ENCODE assay signal across 23 cellular contexts in genomic region chr3:37135561-37135960, GRCh38.
"Had no signal": no experiment of that assay in that cellular context is flagged by ENCODE, and none has a peak within 500 bp of the region (broad histone marks: within the 10 kb centered on the region; RNA-seq: fewer than 3 reads in every experiment).

No MANE protein-coding gene starts in this region.

- H3K27me3 Mint-ChIP-seq: activated CD4-positive, alpha-beta memory T cell treated with anti-CD3 and anti-CD28 coated beads for 36 hours; activated naive CD4-positive, alpha-beta T cell treated with anti-CD3 and anti-CD28 coated beads, Interleukin-2, amount 10 ng/mL, durations not matched to agents 7 days and 5 days; activated naive CD8-positive, alpha-beta T cell treated with anti-CD3 and anti-CD28 coated beads, Interleukin-2, amount 50 U/mL, for 24 hours; brain; naive thymus-derived CD4-positive, alpha-beta T cell; stimulated activated memory B cell treated with anti-CD40 and anti-IgM and Interleukin-4, amounts not matched to agents 10 μg/mL and 1 μg/mL and 100 μg/mL, for 72 hours had no signal

- FAIRE-seq: endothelial cell of umbilical vein, small intestine had no signal

- H3K36me3 Mint-ChIP-seq: activated naive CD4-positive, alpha-beta T cell treated with anti-CD3 and anti-CD28 coated beads, Interleukin-2, amount 10 ng/mL, durations not matched to agents 7 days and 5 days; brain; immature natural killer cell had no signal

- H3K4me3 Mint-ChIP-seq: activated CD4-positive, alpha-beta memory T cell treated with anti-CD3 and anti-CD28 coated beads for 36 hours; activated naive CD4-positive, alpha-beta T cell treated with anti-CD3 and anti-CD28 coated beads, Interleukin-2, amount 10 ng/mL, durations not matched to agents 7 days and 5 days; activated naive CD8-positive, alpha-beta T cell treated with anti-CD3 and anti-CD28 coated beads, Interleukin-2, amount 50 U/mL, for 24 hours; brain; immature natural killer cell; naive thymus-derived CD4-positive, alpha-beta T cell; neural crest cell; stimulated activated memory B cell treated with anti-CD40 and anti-IgM and Interleukin-4, amounts not matched to agents 10 μg/mL and 1 μg/mL and 100 μg/mL, for 72 hours had no signal

- H3K36me3 ChIP-seq: esophagus muscularis mucosa, left lung, stomach, suprapubic skin, tibial nerve had no signal

- DNase-seq: activated CD4-positive, alpha-beta memory T cell treated with anti-CD3 and anti-CD28 coated beads for 36 hours; activated CD4-positive, alpha-beta T cell treated with anti-CD3 and anti-CD28 coated beads for 48 hours; activated naive CD4-positive, alpha-beta T cell treated with anti-CD3 and anti-CD28 coated beads, Interleukin-2, amount 10 ng/mL, durations not matched to agents 7 days and 5 days; activated naive CD8-positive, alpha-beta T cell treated with anti-CD3 and anti-CD28 coated beads, Interleukin-2, amount 50 U/mL, for 24 hours; activated T-cell treated with anti-CD3 and anti-CD28 coated beads, Interleukin-2, amount 50 U/mL, for 48 hours; anterior cingulate cortex; dermis blood vessel endothelial cell; effector memory CD4-positive, alpha-beta T cell; immature natural killer cell; left lung; naive thymus-derived CD4-positive, alpha-beta T cell; small intestine; stimulated activated CD4-positive, alpha-beta T cell treated with anti-CD3 and anti-CD28 coated beads, Interleukin-15, amount 100 ng/mL, for 24 hours; stomach had no signal

- ATAC-seq: activated naive CD8-positive, alpha-beta T cell treated with anti-CD3 and anti-CD28 coated beads, Interleukin-2, amount 50 U/mL, for 24 hours; left lung; naive thymus-derived CD4-positive, alpha-beta T cell; sciatic nerve; stimulated activated memory B cell treated with anti-CD40 and anti-IgM and Interleukin-4, amounts not matched to agents 10 μg/mL and 1 μg/mL and 100 μg/mL, for 72 hours had no signal

- H3K9me3 Mint-ChIP-seq: activated CD4-positive, alpha-beta memory T cell treated with anti-CD3 and anti-CD28 coated beads for 36 hours; activated naive CD4-positive, alpha-beta T cell treated with anti-CD3 and anti-CD28 coated beads, Interleukin-2, amount 10 ng/mL, durations not matched to agents 7 days and 5 days; activated naive CD8-positive, alpha-beta T cell treated with anti-CD3 and anti-CD28 coated beads, Interleukin-2, amount 50 U/mL, for 24 hours; brain; immature natural killer cell; naive thymus-derived CD4-positive, alpha-beta T cell; neural crest cell; stimulated activated memory B cell treated with anti-CD40 and anti-IgM and Interleukin-4, amounts not matched to agents 10 μg/mL and 1 μg/mL and 100 μg/mL, for 72 hours had no signal

- H3K4me1 Mint-ChIP-seq: activated naive CD4-positive, alpha-beta T cell treated with anti-CD3 and anti-CD28 coated beads, Interleukin-2, amount 10 ng/mL, durations not matched to agents 7 days and 5 days had no signal

- H3K27ac Mint-ChIP-seq: activated CD4-positive, alpha-beta memory T cell treated with anti-CD3 and anti-CD28 coated beads for 36 hours; activated naive CD4-positive, alpha-beta T cell treated with anti-CD3 and anti-CD28 coated beads, Interleukin-2, amount 10 ng/mL, durations not matched to agents 7 days and 5 days; activated naive CD8-positive, alpha-beta T cell treated with anti-CD3 and anti-CD28 coated beads, Interleukin-2, amount 50 U/mL, for 24 hours; brain; immature natural killer cell; naive thymus-derived CD4-positive, alpha-beta T cell; stimulated activated memory B cell treated with anti-CD40 and anti-IgM and Interleukin-4, amounts not matched to agents 10 μg/mL and 1 μg/mL and 100 μg/mL, for 72 hours had no signal

- H3K9me3 ChIP-seq: esophagus muscularis mucosa, left lung, stomach, suprapubic skin, tibial nerve had no signal

- H3K27me3 ChIP-seq: esophagus muscularis mucosa, left lung, stomach, suprapubic skin, tibial nerve had no signal

- H3K27ac ChIP-seq: esophagus muscularis mucosa, suprapubic skin, tibial nerve had no signal

- H3K4me3 ChIP-seq: esophagus muscularis mucosa, left lung, lung, stomach, suprapubic skin, tibial nerve had no signal
